In the genomic region with DNA sequence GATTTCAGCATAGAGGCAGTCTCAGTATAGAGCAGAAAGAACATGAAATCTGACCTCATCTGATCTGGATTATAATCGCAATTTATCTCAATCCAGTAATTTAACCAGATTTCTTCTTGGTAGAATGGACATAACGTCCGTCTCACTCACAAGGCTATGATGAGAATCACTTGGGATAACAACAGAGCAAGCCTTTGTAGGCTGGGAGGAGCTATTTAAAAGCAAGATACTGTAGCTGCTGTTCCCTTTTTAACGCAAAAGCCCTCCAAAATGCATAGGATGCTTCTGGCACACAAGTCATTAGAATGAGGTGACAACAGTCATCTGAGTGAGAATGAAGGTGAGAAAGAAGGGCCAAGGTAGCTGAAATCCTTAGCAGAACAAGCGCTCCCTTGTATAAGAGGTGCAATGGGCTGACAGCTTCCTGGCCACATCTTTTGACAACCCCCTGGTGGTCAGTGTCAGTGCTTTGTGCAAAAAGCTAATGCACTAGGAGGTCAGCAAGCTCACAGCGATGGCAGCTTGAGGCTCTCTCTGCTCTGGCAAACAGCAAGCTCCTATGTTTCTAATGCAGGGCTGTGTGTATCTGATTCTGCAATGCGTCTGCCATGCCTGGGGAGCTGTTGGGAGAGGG, we compare ENCODE assay signal across 9 cellular contexts. TPM values are rescaled to one million over a fixed set of nuclear protein-coding genes. Genes with fewer than 3 reads are reported as not detected.
A peak's percentile ranks its signal among the peaks of the same experiment; 100 is the strongest.
DNase-seq lines count a peak whose midpoint lies in the region; ATAC-seq and TF ChIP-seq lines count a peak whose summit lies in the region.
"Had no signal": no experiment of that assay in that cellular context is flagged by ENCODE, and none has a peak within 500 bp of the region (broad histone marks: within the 10 kb centered on the region; RNA-seq: fewer than 3 reads in every experiment).

No MANE protein-coding gene starts in this region.

- H3K14ac ChIP-seq in mesenchymal stem cell (ENCODE audit: low read length in 2 of 2), result no peak overlapping the region

- H3K79me1 ChIP-seq in mesenchymal stem cell (replicated peaks; ENCODE audit: low read length, poor library complexity, severe bottlenecking), result no peaks in the 10 kb centered on the region

- H2AK5ac ChIP-seq in mesenchymal stem cell (ENCODE audit: low read length, severe bottlenecking), result no peak overlapping the region

- H2AFZ ChIP-seq in mesenchymal stem cell (ENCODE audit: low read depth, low read length), result peak overlapping the region; percentile 67

- H3K4me1 ChIP-seq in mesenchymal stem cell (ENCODE audit: control insufficient read depth, insufficient read depth, low read depth, low read length), result no peaks in the 10 kb centered on the region

- BruUV-seq in Calu3 (replicated peaks; lab: Mats Ljungman, UMichigan), result no TSS peak

- no peak overlapping the region for H3K9ac ChIP-seq in mesenchymal stem cell (ENCODE audit: low read length)

- H2BK120ac ChIP-seq in mesenchymal stem cell (ENCODE audit: low read depth, low read length), result no peak overlapping the region

- H2BK5ac ChIP-seq in mesenchymal stem cell (ENCODE audit: low read depth, low read length, poor library complexity, severe bottlenecking), result no peak overlapping the region

- no peaks in the 10 kb centered on the region for H3K36me3 ChIP-seq in mesenchymal stem cell (ENCODE audit: control insufficient read depth in 1 of 2, insufficient read depth in 2 of 2, low read depth in 1 of 2, low read length in 2 of 2)

- no peak overlapping the region for H3K4me3 Mint-ChIP-seq in Calu3 (ENCODE audit: low read depth, unreplicated experiment)
- H3K4me3 Mint-ChIP-seq: activated T-cell treated with anti-CD3 and anti-CD28 coated beads, Interleukin-2, amount 50 U/mL, for 72 hours had no signal

- peak; percentile 17 for TF ChIP-seq CTCF in Calu3 (IDR thresholded peaks at IDR 0.05; ENCODE audit: unreplicated experiment)

- H3K18ac ChIP-seq in mesenchymal stem cell (ENCODE audit: low read depth in 1 of 2, low read length in 2 of 2), result no peak overlapping the region

- no peak overlapping the region for H2BK12ac ChIP-seq in mesenchymal stem cell (ENCODE audit: low read length in 2 of 2)

- peaks cover 35% of the 10 kb centered on the region for H3K27me3 Mint-ChIP-seq in Calu3 (ENCODE audit: unreplicated experiment)

- no peaks in the 10 kb centered on the region for H3K4me1 Mint-ChIP-seq in Calu3 (ENCODE audit: low read depth, unreplicated experiment)

- H2BK15ac ChIP-seq in mesenchymal stem cell (ENCODE audit: low read depth, poor library complexity, severe bottlenecking), result no peak overlapping the region

- CTCF ChIA-PET in Calu3 (lab: Charles Lee), result interaction anchor here (0.6 to 1.3 kb wide), 3 partner anchors 163 to 1316 kb away, joined by 3 to 5 read pairs (median 4); no protein-coding TSS in a partner anchor

- H3K4me2 ChIP-seq in mesenchymal stem cell (ENCODE audit: low read length, poor library complexity, severe bottlenecking), result no peak overlapping the region

- no peaks in the 10 kb centered on the region for H3K9me3 ChIP-seq in mesenchymal stem cell (ENCODE audit: control insufficient read depth, low read length)

- H3K27ac ChIP-seq in angular gyrus (ENCODE audit: low read depth, low read length) (peak overlapping the region; percentile 68), mesenchymal stem cell (ENCODE audit: low read length, poor library complexity, severe bottlenecking) (no peak overlapping the region)

- H4K8ac ChIP-seq in mesenchymal stem cell (ENCODE audit: low read length), result no peak overlapping the region

- no peak for ATAC-seq in GM18858 (IDR thresholded peaks at IDR 0.05; ENCODE audit: unreplicated experiment)
- ATAC-seq in GM18511 (IDR thresholded peaks at IDR 0.05; ENCODE audit: unreplicated experiment), result no peak
- ATAC-seq: activated T-cell treated with anti-CD3 and anti-CD28 coated beads, Interleukin-2, amount 50 U/mL, for 72 hours had no signal

- H3K27me3 ChIP-seq in mesenchymal stem cell (ENCODE audit: control insufficient read depth in 1 of 2, insufficient read depth in 1 of 2, low read length in 2 of 2), result peaks cover 0 to 17% of the 10 kb centered on the region in 2 experiments

- no peak overlapping the region for H4K91ac ChIP-seq in mesenchymal stem cell (ENCODE audit: low read length)

- WGBS in mesenchymal stem cell, result 63% methylated on average over 7 of the region's 7 CpGs

- no peaks in the 10 kb centered on the region for H3K9me3 Mint-ChIP-seq in Calu3 (ENCODE audit: low read depth, unreplicated experiment)
- H3K9me3 Mint-ChIP-seq: activated T-cell treated with anti-CD3 and anti-CD28 coated beads, Interleukin-2, amount 50 U/mL, for 72 hours had no signal

- H3K36me3 Mint-ChIP-seq in Calu3 (ENCODE audit: insufficient read depth, unreplicated experiment), result no peaks in the 10 kb centered on the region

- intact Hi-C loops in Calu3 (cut with micrococcal nuclease; ENCODE audit: unreplicated experiment), result no loop called here

- no peak overlapping the region for H3K23ac ChIP-seq in mesenchymal stem cell (ENCODE audit: low read length in 2 of 2)

- no peak overlapping the region for H3K4me3 ChIP-seq in mesenchymal stem cell (ENCODE audit: insufficient read depth in 1 of 2, low read depth in 1 of 2, low read length in 2 of 2)

- no peak overlapping the region for H3K27ac Mint-ChIP-seq in Calu3 (ENCODE audit: unreplicated experiment)
- H3K27ac Mint-ChIP-seq: activated T-cell treated with anti-CD3 and anti-CD28 coated beads, Interleukin-2, amount 50 U/mL, for 72 hours had no signal

- DNase-seq in Calu3 (peak; percentile 38), HuH-7 (ENCODE audit: low spot score) (peak; percentile 62), mesenchymal stem cell (peak; percentile 58), LoVo (ENCODE audit: low spot score) (no peak), MV-4-11 (lab: John Stamatoyannopoulos, UW) (no peak)
- DNase-seq: activated T-cell treated with anti-CD3 and anti-CD28 coated beads, Interleukin-2, amount 50 U/mL, for 72 hours had no signal

- H3K4ac ChIP-seq in mesenchymal stem cell (ENCODE audit: low read depth in 1 of 2, low read length in 2 of 2), result peak overlapping the region in 1 of 2 experiments; percentile 9

RNA-seq across cellular contexts. Expression of gene METTL24, which starts 16.4 kb away (rescaled TPM):
- not detected in 2 replicates for total RNA-seq in Calu3 (2022)
- 0.25 TPM for polyA plus RNA-seq in mesenchymal stem cell (2013, experiment 1 of 2)
- 0.26 TPM for polyA plus RNA-seq in mesenchymal stem cell (2013, experiment 2 of 2)
- total RNA-seq: activated T-cell treated with anti-CD3 and anti-CD28 coated beads, Interleukin-2, amount 50 U/mL, for 72 hours had no signal

Comparison
In these comparisons a context has a peak if more than half of its experiments do, and no peak if none do; other contexts are left out.
1. DNase-seq: peak in Calu3 (single experiment), HuH-7 (single experiment) and mesenchymal stem cell (single experiment); none in LoVo (single experiment) and MV-4-11 (single experiment).